In genomic region chr10:132639470-132639869, GRCh38 we compare ENCODE assay signal across 35 cellular contexts.
"Had no signal": no experiment of that assay in that cellular context is flagged by ENCODE, and none has a peak within 500 bp of the region (broad histone marks: within the 10 kb centered on the region; RNA-seq: fewer than 3 reads in every experiment).

No MANE protein-coding gene starts in this region.

- H3K27ac ChIP-seq: brain microvascular endothelial cell, PC-9, VCaP had no signal

- H3K36me3 ChIP-seq: brain microvascular endothelial cell had no signal

- DNase-seq: activated CD4-positive, alpha-beta memory T cell treated with anti-CD3 and anti-CD28 coated beads, Interleukin-2, amount 10 ng/mL, durations not matched to agents 7 days and 5 days; activated CD4-positive, alpha-beta T cell treated with anti-CD3 and anti-CD28 coated beads for 4 hours; activated CD4-positive, alpha-beta T cell treated with anti-CD3 and anti-CD28 coated beads, Interleukin-2, amount 50 U/mL, for 1 hour; activated CD4-positive, CD25-positive, alpha-beta regulatory T cell treated with anti-CD3 and anti-CD28 coated beads, Interleukin-2, amount 50 U/mL, for 72 hours; activated CD8-positive, alpha-beta memory T cell treated with anti-CD3 and anti-CD28 coated beads for 24 hours; activated CD8-positive, alpha-beta memory T cell treated with anti-CD3 and anti-CD28 coated beads, Interleukin-2, amount 10 ng/mL, durations not matched to agents 7 days and 5 days; activated CD8-positive, alpha-beta memory T cell treated with anti-CD3 and anti-CD28 coated beads, Interleukin-2, amount 50 U/mL, for 48 hours; activated effector memory CD4-positive, alpha-beta T cell treated with anti-CD3 and anti-CD28 coated beads, Interleukin-2, amount 50 U/mL, for 16 hours; activated naive CD4-positive, alpha-beta T cell; activated naive CD4-positive, alpha-beta T cell treated with anti-CD3 and anti-CD28 coated beads, Interleukin-2, amount 50 U/mL, for 16 hours; activated naive CD8-positive, alpha-beta T cell treated with anti-CD3 and anti-CD28 coated beads for 36 hours; activated T-cell treated with anti-CD3 and anti-CD28 coated beads, Interleukin-2, amount 50 U/mL, for 72 hours; amniotic stem cell; brain microvascular endothelial cell; Kasumi-1; KG1; MM.1S; MV-4-11; NCI-H1092; NCI-H1436 treated with DMSO at 0.1 percent for 48 hours; NCI-H1694 treated with DMSO at 0.1 percent for 48 hours; NCI-H2029; NCI-H510A; NCI-H526; NCI-H748 treated with DMSO at 0.1 percent for 48 hours; PC-9; Right ventricle myocardium superior; SW 1271; T-helper 1 cell; T-helper 2 cell; T-helper 9 cell had no signal

- H3K9me3 Mint-ChIP-seq: activated B cell treated with CpG ODN at 0.5 μM for 24 hours; activated CD4-positive, alpha-beta memory T cell treated with anti-CD3 and anti-CD28 coated beads, Interleukin-2, amount 10 ng/mL, durations not matched to agents 7 days and 5 days; activated naive CD8-positive, alpha-beta T cell treated with anti-CD3 and anti-CD28 coated beads for 36 hours; activated T-cell treated with anti-CD3 and anti-CD28 coated beads, Interleukin-2, amount 50 U/mL, for 72 hours; activated T-helper 17 cell treated with anti-CD3 and anti-CD28 coated beads, Interleukin-2, amount 50 U/mL, for 72 hours; central memory CD8-positive, alpha-beta T cell had no signal

- H3K4me3 ChIP-seq: PC-9 had no signal

- H2AFZ ChIP-seq: PC-9 had no signal

- H3K27me3 Mint-ChIP-seq: activated B cell treated with CpG ODN at 0.5 μM for 24 hours; activated naive CD8-positive, alpha-beta T cell treated with anti-CD3 and anti-CD28 coated beads for 36 hours; activated T-helper 17 cell treated with anti-CD3 and anti-CD28 coated beads, Interleukin-2, amount 50 U/mL, for 72 hours; central memory CD8-positive, alpha-beta T cell had no signal

- H3K4me3 Mint-ChIP-seq: activated B cell treated with CpG ODN at 0.5 μM for 24 hours; activated CD4-positive, alpha-beta memory T cell treated with anti-CD3 and anti-CD28 coated beads, Interleukin-2, amount 10 ng/mL, durations not matched to agents 7 days and 5 days; activated CD8-positive, alpha-beta memory T cell treated with anti-CD3 and anti-CD28 coated beads, Interleukin-2, amount 10 ng/mL, durations not matched to agents 7 days and 5 days; activated naive CD8-positive, alpha-beta T cell treated with anti-CD3 and anti-CD28 coated beads for 36 hours; activated T-cell treated with anti-CD3 and anti-CD28 coated beads, Interleukin-2, amount 50 U/mL, for 72 hours; activated T-helper 17 cell treated with anti-CD3 and anti-CD28 coated beads, Interleukin-2, amount 50 U/mL, for 72 hours; central memory CD8-positive, alpha-beta T cell had no signal

- H3K36me3 Mint-ChIP-seq: activated CD8-positive, alpha-beta memory T cell treated with anti-CD3 and anti-CD28 coated beads, Interleukin-2, amount 10 ng/mL, durations not matched to agents 7 days and 5 days; activated naive CD8-positive, alpha-beta T cell treated with anti-CD3 and anti-CD28 coated beads for 36 hours had no signal

- H3K27me3 ChIP-seq: brain microvascular endothelial cell had no signal

- ATAC-seq: activated CD8-positive, alpha-beta memory T cell treated with anti-CD3 and anti-CD28 coated beads, Interleukin-2, amount 10 ng/mL, durations not matched to agents 7 days and 5 days; activated T-cell treated with anti-CD3 and anti-CD28 coated beads, Interleukin-2, amount 50 U/mL, for 72 hours; activated T-helper 17 cell treated with anti-CD3 and anti-CD28 coated beads, Interleukin-2, amount 50 U/mL, for 72 hours had no signal

- H3K4me2 ChIP-seq: PC-9 had no signal

- H3K27ac Mint-ChIP-seq: activated B cell treated with CpG ODN at 0.5 μM for 24 hours; activated CD4-positive, alpha-beta memory T cell treated with anti-CD3 and anti-CD28 coated beads, Interleukin-2, amount 10 ng/mL, durations not matched to agents 7 days and 5 days; activated CD8-positive, alpha-beta memory T cell treated with anti-CD3 and anti-CD28 coated beads, Interleukin-2, amount 10 ng/mL, durations not matched to agents 7 days and 5 days; activated naive CD8-positive, alpha-beta T cell treated with anti-CD3 and anti-CD28 coated beads for 36 hours; activated T-cell treated with anti-CD3 and anti-CD28 coated beads, Interleukin-2, amount 50 U/mL, for 72 hours; activated T-helper 17 cell treated with anti-CD3 and anti-CD28 coated beads, Interleukin-2, amount 50 U/mL, for 72 hours had no signal
